ENCODE assay signal across 8 cellular contexts in genomic region chr13:52846567-52847321, GRCh38. TPM values are rescaled to one million over a fixed set of nuclear protein-coding genes. Genes with fewer than 3 reads are reported as not detected.
DNase-seq lines count a peak whose midpoint lies in the region; ATAC-seq and TF ChIP-seq lines count a peak whose summit lies in the region.

No MANE protein-coding gene starts in this region.

- intact Hi-C loops in mammary epithelial cell (cut with micrococcal nuclease): loop anchor here (1.0 to 5.0 kb wide), 2 partner anchors 179 to 237 kb away; no protein-coding TSS in a partner anchor

- peaks cover 57% of the 10 kb centered on the region for H3K27me3 ChIP-seq in mammary epithelial cell (ENCODE audit: insufficient read depth, low read length)
- H3K27me3 ChIP-seq in subcutaneous abdominal adipose tissue (ENCODE audit: control insufficient read depth in 5 of 5, insufficient read depth in 4 of 5, low read length in 5 of 5): peaks cover 46 to 70% (median 67%) of the 10 kb centered on the region in 5 donors

- H3K9me3 ChIP-seq in mammary epithelial cell (replicated peaks; ENCODE audit: insufficient read depth, low read length): peaks cover 9% of the 10 kb centered on the region
- peaks cover 0 to 6% (median 0%) of the 10 kb centered on the region in 5 donors for H3K9me3 ChIP-seq in subcutaneous abdominal adipose tissue (ENCODE audit: control insufficient read depth in 5 of 5, low read length in 5 of 5)

- TF ChIP-seq CTCF in mammary epithelial cell (conservative IDR thresholded peaks at IDR 0.05 in 1 of 2, IDR thresholded peaks at IDR 0.05 in 1 of 2; ENCODE audit: extremely low read depth in 1 of 2, insufficient read depth in 1 of 2, low read depth in 1 of 2, low read length in 2 of 2): peak; percentile 17 to 47

- H3K79me2 ChIP-seq in mammary epithelial cell (ENCODE audit: insufficient read depth, low read length): no peaks in the 10 kb centered on the region

- H3K4me1 ChIP-seq in mammary epithelial cell (ENCODE audit: insufficient read depth, low read length) (peaks cover 4% of the 10 kb centered on the region), subcutaneous abdominal adipose tissue (ENCODE audit: control insufficient read depth in 5 of 5, insufficient read depth in 5 of 5, low read length in 5 of 5) (peaks cover 0 to 39% (median 27%) of the 10 kb centered on the region in 5 donors)

- peak; percentile 5 for DNase-seq in DMS53 (lab: John Stamatoyannopoulos, UW)
- DNase-seq in DMS53 treated with DMSO at 0.1 percent for 48 hours (lab: John Stamatoyannopoulos, UW; ENCODE audit: unreplicated experiment): no peak
- DNase-seq in mammary epithelial cell: peak; percentile 21
- DNase-seq in islet precursor cell: peak; percentile 90
- DNase-seq in T-helper 9 cell: no peak

- no peak for ATAC-seq in GM18858 (IDR thresholded peaks at IDR 0.05; ENCODE audit: unreplicated experiment)
- ATAC-seq in GM21737 (IDR thresholded peaks at IDR 0.05; ENCODE audit: unreplicated experiment): no peak

- WGBS in mammary epithelial cell (ENCODE audit: low coverage, missing lambda C conversion rate): 7% methylated on average over 21 of the region's 100 CpGs

- in situ Hi-C loops in mammary epithelial cell (cut with MboI; ENCODE audit: low sequenced_read_pairs in 2 of 2): no loop called here

- no peak overlapping the region for H3K4me2 ChIP-seq in mammary epithelial cell (ENCODE audit: insufficient read depth, low read depth, low read length)

- peaks cover 7% of the 10 kb centered on the region for H4K20me1 ChIP-seq in mammary epithelial cell (ENCODE audit: insufficient read depth, low read length)

- H2AFZ ChIP-seq in mammary epithelial cell (ENCODE audit: low read depth, low read length): no peak overlapping the region

- no TSS peak for BruUV-seq in mammary epithelial cell (replicated peaks; lab: Mats Ljungman, UMichigan)

- no peak overlapping the region for H3K9ac ChIP-seq in mammary epithelial cell (ENCODE audit: insufficient read depth, low read length)
- H3K9ac ChIP-seq in subcutaneous abdominal adipose tissue (ENCODE audit: low read length in 5 of 5): no peak overlapping the region

- H3K4me3 ChIP-seq in mammary epithelial cell (replicated peaks in 1 of 3; ENCODE audit: insufficient read depth in 1 of 3, low read depth in 2 of 3, low read length in 3 of 3): no peak overlapping the region
- peak overlapping the region in 3 of 5 donors; percentile 22 to 52 (median 50) for H3K4me3 ChIP-seq in subcutaneous abdominal adipose tissue (ENCODE audit: low read depth in 1 of 5, low read length in 5 of 5)

- no peaks in the 10 kb centered on the region for H3K36me3 ChIP-seq in mammary epithelial cell (ENCODE audit: insufficient read depth, low read length)
- no peaks in the 10 kb centered on the region for H3K36me3 ChIP-seq in subcutaneous abdominal adipose tissue (ENCODE audit: control insufficient read depth in 5 of 5, insufficient read depth in 5 of 5, low read length in 5 of 5)

- dilution Hi-C loops in mammary epithelial cell (cut with HindIII; ENCODE audit: low sequenced_read_pairs): no loop called here

- CTCF ChIA-PET in mammary epithelial cell (lab: Charles Lee; ENCODE audit: low non-redundant PET): interaction anchor here (1.2 kb wide), 1 partner anchor 121 kb away, joined by 6 read pairs; no protein-coding TSS in a partner anchor

- H3K27ac ChIP-seq in mammary epithelial cell (ENCODE audit: insufficient read depth, low read depth, low read length) (no peak overlapping the region), subcutaneous abdominal adipose tissue (ENCODE audit: low read depth, low read length) (no peak overlapping the region)

RNA-seq across cellular contexts. Expression of gene PCDH8, which starts 1.7 kb away (rescaled TPM):
- under 1 TPM in 1 of 2 donors, not detected in 1; under 0.01 TPM for total RNA-seq in mammary epithelial cell
- polyA plus RNA-seq in mammary epithelial cell: not detected
- polyA minus RNA-seq in mammary epithelial cell: not detected

Comparison
In these comparisons a context has a peak if more than half of its experiments do, and no peak if none do; other contexts are left out.
1. DNase-seq: peak in DMS53 (single experiment), mammary epithelial cell (single experiment) and islet precursor cell (single experiment); none in DMS53 treated with DMSO at 0.1 percent for 48 hours (single experiment) and T-helper 9 cell (single experiment).
2. H3K4me3 ChIP-seq: peak in subcutaneous abdominal adipose tissue (3 of 5); none in mammary epithelial cell (0 of 3).